Comparison of ENCODE assay signal across 19 cellular contexts in genomic region chr9:127309715-127310114, GRCh38.
"Had no signal": no experiment of that assay in that cellular context is flagged by ENCODE, and none has a peak within 500 bp of the region (broad histone marks: within the 10 kb centered on the region; RNA-seq: fewer than 3 reads in every experiment).

No MANE protein-coding gene starts in this region.

- H3K4me3 ChIP-seq: colonic mucosa, gastroesophageal sphincter, lung had no signal

- H3K9me3 ChIP-seq: colonic mucosa, gastroesophageal sphincter had no signal

- H3K4me1 ChIP-seq: colonic mucosa, parathyroid adenoma had no signal

- H3K27ac ChIP-seq: brain microvascular endothelial cell, colonic mucosa, gastroesophageal sphincter, parathyroid adenoma had no signal

- ATAC-seq: activated CD8-positive, alpha-beta T cell treated with anti-CD3 and anti-CD28 coated beads for 36 hours; activated naive CD8-positive, alpha-beta T cell treated with anti-CD3 and anti-CD28 coated beads, Interleukin-2, amount 50 U/mL, for 24 hours; natural killer cell treated with Interleukin-12 subunit alpha and Interleukin-12 subunit beta and Interleukin-15 and Interleukin-18, amount 100 ng/mL, for 72 hours; SK-N-SH treated with all-trans-retinoic acid at 6 μM for 48 hours; stimulated activated naive B cell treated with anti-CD40 and anti-IgM and Interleukin-4, amounts not matched to agents 10 μg/mL and 1 μg/mL and 100 μg/mL, for 72 hours; T-cell had no signal

- H3K36me3 ChIP-seq: brain microvascular endothelial cell, colonic mucosa had no signal

- DNase-seq: activated CD4-positive, alpha-beta T cell treated with anti-CD3 and anti-CD28 coated beads, Interleukin-2, amount 10 ng/mL, durations not matched to agents 24 days and 14 days; activated CD4-positive, CD25-positive, alpha-beta regulatory T cell; activated CD8-positive, alpha-beta T cell treated with anti-CD3 and anti-CD28 coated beads for 36 hours; activated naive CD4-positive, alpha-beta T cell treated with Interleukin-2 at 50 U/mL for 16 hours; activated naive CD8-positive, alpha-beta T cell treated with anti-CD3 and anti-CD28 coated beads, Interleukin-2, amount 50 U/mL, for 24 hours; activated T-cell treated with anti-CD3 and anti-CD28 coated beads, Interleukin-2, amount 50 U/mL, for 24 hours; anterior cingulate cortex; brain microvascular endothelial cell; central memory CD4-positive, alpha-beta T cell; colonic mucosa; erythroblast; left cardiac atrium; stimulated activated naive B cell treated with anti-CD40 and anti-IgM and Interleukin-4, amounts not matched to agents 10 μg/mL and 1 μg/mL and 100 μg/mL, for 72 hours; T-cell had no signal

- H3K27me3 ChIP-seq: brain microvascular endothelial cell, colonic mucosa, gastroesophageal sphincter had no signal
